20 cellular contexts compared by ENCODE assay signal in the genomic region with DNA sequence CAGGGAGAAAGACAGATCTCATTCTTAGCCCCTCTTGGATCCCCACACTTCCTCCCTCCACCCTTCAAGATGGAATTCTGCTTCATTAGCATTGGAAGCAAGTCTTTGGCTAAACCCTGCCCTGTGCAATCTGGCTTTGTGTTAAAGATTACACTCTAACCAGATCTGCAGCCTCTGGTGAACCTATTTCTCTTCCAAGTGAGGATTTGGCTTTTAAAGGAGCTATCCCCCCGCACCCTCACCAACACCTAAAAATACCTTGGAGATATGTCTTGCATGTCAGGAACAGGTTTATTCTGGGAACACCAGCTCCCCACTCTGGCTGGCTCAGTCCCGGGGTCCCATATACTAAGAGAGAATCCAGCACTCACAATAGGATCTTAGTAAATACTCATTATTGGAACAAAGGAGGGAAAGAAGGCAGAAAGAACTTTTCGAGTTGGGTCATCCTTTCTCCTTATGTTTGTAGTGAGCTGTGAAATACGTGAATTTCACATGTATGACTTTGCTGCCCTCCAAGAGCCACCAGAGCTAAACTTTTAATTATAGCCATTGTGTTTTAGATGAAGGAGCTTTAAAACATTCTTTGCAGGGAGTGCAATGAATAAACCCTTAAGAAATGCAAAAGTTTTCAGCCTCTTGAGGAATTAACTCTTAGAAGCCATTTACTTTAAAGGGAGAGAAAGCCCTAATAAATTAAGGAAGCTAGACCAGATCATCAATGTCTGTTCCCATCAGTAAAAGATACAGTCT. TPM values are rescaled to one million over a fixed set of nuclear protein-coding genes. Genes with fewer than 3 reads are reported as not detected.
DNase-seq lines count a peak whose midpoint lies in the region; ATAC-seq and TF ChIP-seq lines count a peak whose summit lies in the region.
"Had no signal": no experiment of that assay in that cellular context is flagged by ENCODE, and none has a peak within 500 bp of the region (broad histone marks: within the 10 kb centered on the region; RNA-seq: fewer than 3 reads in every experiment).

No MANE protein-coding gene starts in this region.

- no peak overlapping the region for H2AFZ ChIP-seq in H9 (ENCODE audit: low read length)

- no peak overlapping the region for H4K91ac ChIP-seq in H9 (ENCODE audit: insufficient read length, low read depth, low read length)

- no peak overlapping the region for H2BK5ac ChIP-seq in H9 (ENCODE audit: insufficient read length, low read length)

- peak overlapping the region; percentile 71 for H2BK120ac ChIP-seq in H9 (ENCODE audit: low read depth, low read length, poor library complexity, severe bottlenecking)

- H3K56ac ChIP-seq in H9 (ENCODE audit: insufficient read length, low read depth, low read length): no peak overlapping the region

- H2BK20ac ChIP-seq in H9 (ENCODE audit: low read depth, low read length, poor library complexity, severe bottlenecking): peak overlapping the region; percentile 83

- no peak overlapping the region for H3K18ac ChIP-seq in H9 (ENCODE audit: insufficient read length, low read depth, low read length)

- no peak overlapping the region for H3K4ac ChIP-seq in H9 (ENCODE audit: low read depth, low read length)

- no peaks in the 10 kb centered on the region for H3K36me3 ChIP-seq in ectodermal cell (ENCODE audit: control insufficient read depth, insufficient read depth, low read length)

- no peaks in the 10 kb centered on the region for H3K27me3 ChIP-seq in H9 (ENCODE audit: insufficient read depth, low read length)
- H3K27me3 ChIP-seq in ectodermal cell (ENCODE audit: control insufficient read depth, insufficient read depth, low read length, poor library complexity, severe bottlenecking): no peaks in the 10 kb centered on the region

- no peaks in the 10 kb centered on the region for H3K79me2 ChIP-seq in H9 (ENCODE audit: insufficient read depth, low read length)

- H3K9me3 Mint-ChIP-seq in H9: peaks cover 22 to 24% of the 10 kb centered on the region in 2 experiments
- no peaks in the 10 kb centered on the region for H3K9me3 Mint-ChIP-seq in activated naive CD8-positive, alpha-beta T cell treated with anti-CD3 and anti-CD28 coated beads for 36 hours

- no CpG with 5 or more reads among the region's 4 CpGs for WGBS in H9 (ENCODE audit: extremely low coverage, insufficient read length, low lambda C conversion rate)
- 34 to 40% methylated on average over 4 of the region's 4 CpGs for WGBS in ectodermal cell, 2 experiments

- no peaks in the 10 kb centered on the region for H3K79me1 ChIP-seq in H9 (ENCODE audit: insufficient read depth, low read depth, low read length, poor library complexity, severe bottlenecking)

- H3K27me3 Mint-ChIP-seq in H9 (ENCODE audit: low read depth): no peaks in the 10 kb centered on the region
- peaks cover 6% of the 10 kb centered on the region for H3K27me3 Mint-ChIP-seq in activated naive CD8-positive, alpha-beta T cell treated with anti-CD3 and anti-CD28 coated beads for 36 hours

- no peak overlapping the region for H4K8ac ChIP-seq in H9 (replicated peaks; ENCODE audit: insufficient read length, low read depth, low read length)

- no peak for TF ChIP-seq CTCF in H9 (conservative IDR thresholded peaks at IDR 0.05)

- peaks cover 6% of the 10 kb centered on the region; the same call in 1 of the 2 replicates for H3K4me1 ChIP-seq in H9 (ENCODE audit: insufficient read depth, low read length)
- no peaks in the 10 kb centered on the region for H3K4me1 ChIP-seq in ectodermal cell (ENCODE audit: control insufficient read depth, insufficient read depth, low read length)

- H3K36me3 Mint-ChIP-seq in H9 (ENCODE audit: insufficient read depth in 1 of 3, low read depth in 3 of 3): peaks cover 18 to 27% (median 19%) of the 10 kb centered on the region in 3 experiments
- no peaks in the 10 kb centered on the region for H3K36me3 Mint-ChIP-seq in activated naive CD8-positive, alpha-beta T cell treated with anti-CD3 and anti-CD28 coated beads for 36 hours

- no peaks in the 10 kb centered on the region for H4K20me1 ChIP-seq in H9 (ENCODE audit: control insufficient read depth, insufficient read depth, insufficient read length)

- ATAC-seq in left ventricle myocardium superior (peak; percentile 87), GM19395 (IDR thresholded peaks at IDR 0.05; ENCODE audit: unreplicated experiment) (no peak)
- ATAC-seq: HepG2 had no signal

- H3K14ac ChIP-seq in H9 (ENCODE audit: insufficient read depth, low read length): no peak overlapping the region

- no peaks in the 10 kb centered on the region for H3K23me2 ChIP-seq in H9 (ENCODE audit: insufficient read length, low read depth, low read length, poor library complexity, severe bottlenecking)

- H3T11ph ChIP-seq in H9 (ENCODE audit: low read length): no peak overlapping the region

- H2AK5ac ChIP-seq in H9 (ENCODE audit: insufficient read length, low read length): no peak overlapping the region

- peaks cover 35 to 36% of the 10 kb centered on the region in 2 experiments for H3K4me1 Mint-ChIP-seq in H9
- H3K4me1 Mint-ChIP-seq in activated naive CD8-positive, alpha-beta T cell treated with anti-CD3 and anti-CD28 coated beads for 36 hours: peaks cover 6% of the 10 kb centered on the region

- no peak overlapping the region for H2BK15ac ChIP-seq in H9 (ENCODE audit: low read depth, low read length)

- peak overlapping the region; percentile 2 for H3K4me2 ChIP-seq in H9 (ENCODE audit: insufficient read depth, insufficient read length, low read length)

- no peak overlapping the region for H2BK12ac ChIP-seq in H9 (ENCODE audit: insufficient read length, low read depth, low read length)

- peak overlapping the region; percentile 80 to 94 (median 82) for H3K27ac Mint-ChIP-seq in H9
- H3K27ac Mint-ChIP-seq in activated naive CD8-positive, alpha-beta T cell treated with anti-CD3 and anti-CD28 coated beads for 36 hours: no peak overlapping the region
- H3K27ac Mint-ChIP-seq: CD14-positive monocyte had no signal

- no peak overlapping the region for H3K9ac ChIP-seq in H9 (ENCODE audit: extremely low read depth, insufficient read length, low read length)

- no peak overlapping the region for H4K5ac ChIP-seq in H9 (ENCODE audit: insufficient read length, low read depth, low read length)

- no peak overlapping the region for H3K4me3 ChIP-seq in ectodermal cell (ENCODE audit: insufficient read depth, low read depth, low read length)

- no peak overlapping the region for H3K23ac ChIP-seq in H9 (ENCODE audit: insufficient read length, low read depth, low read length)

- H3K27ac ChIP-seq in H9 (ENCODE audit: insufficient read length, low read depth, low read length) (peak overlapping the region; percentile 88), ectodermal cell (ENCODE audit: insufficient read depth, low read depth, low read length, poor library complexity, severe bottlenecking) (peak overlapping the region; percentile 40)

- H3K4me3 Mint-ChIP-seq in H9: peak overlapping the region; percentile 15 to 30; a peak in 3 of 5 replicates
- H3K4me3 Mint-ChIP-seq in activated naive CD8-positive, alpha-beta T cell treated with anti-CD3 and anti-CD28 coated beads for 36 hours: no peak overlapping the region
- H3K4me3 Mint-ChIP-seq: CD14-positive monocyte had no signal

- intact Hi-C loops in left ventricle myocardium superior (cut with micrococcal nuclease): no loop called here

- DNase-seq in H9: no peak
- DNase-seq in left ventricle myocardium superior: no peak
- peak; percentile 45 for DNase-seq in iPS-NIHi7 (ENCODE audit: extremely low spot score)
- DNase-seq in 8988T: no peak
- DNase-seq in activated naive CD8-positive, alpha-beta T cell treated with anti-CD3 and anti-CD28 coated beads for 36 hours: no peak
- no peak for DNase-seq in NCI-H2196 treated with DMSO at 0.1 percent for 48 hours (lab: John Stamatoyannopoulos, UW; ENCODE audit: unreplicated experiment)
- DNase-seq: AML-193, COR-L47, DMS153, KG1, NCI-H1436 treated with DMSO at 0.1 percent for 48 hours, NCI-H2029 treated with DMSO at 0.1 percent for 48 hours, NCI-H2171 treated with DMSO at 0.1 percent for 48 hours, NCI-H748 treated with DMSO at 0.1 percent for 48 hours had no signal

- H3K9me3 ChIP-seq in H9 (ENCODE audit: control insufficient read depth, low read depth, low read length): peaks cover 17% of the 10 kb centered on the region
- no peaks in the 10 kb centered on the region for H3K9me3 ChIP-seq in ectodermal cell (ENCODE audit: control insufficient read depth, low read length)

RNA-seq across cellular contexts. Expression of a gene that starts 53.7 kb away (rescaled TPM):
- total RNA-seq in H9 (2021) (3.3 and 3.6 TPM in 2 replicates), left ventricle myocardium superior (58.0 TPM)
- 0.31 TPM for polyA plus RNA-seq in ectodermal cell (2013, experiment 1 of 4)
- polyA plus RNA-seq in ectodermal cell (2013, experiment 2 of 4): 0.46 TPM
- polyA plus RNA-seq in ectodermal cell (2013, experiment 3 of 4): 0.48 TPM
- 0.57 TPM for polyA plus RNA-seq in ectodermal cell (2013, experiment 4 of 4)
- 10 to 100 TPM; 40.2 to 41.2 TPM for total RNA-seq in activated naive CD8-positive, alpha-beta T cell treated with anti-CD3 and anti-CD28 coated beads for 36 hours
- total RNA-seq: A673, HepG2, NCI-H460 had no signal
- polyA plus RNA-seq: HepG2 had no signal
